23 cellular contexts compared by ENCODE assay signal in the genomic region with DNA sequence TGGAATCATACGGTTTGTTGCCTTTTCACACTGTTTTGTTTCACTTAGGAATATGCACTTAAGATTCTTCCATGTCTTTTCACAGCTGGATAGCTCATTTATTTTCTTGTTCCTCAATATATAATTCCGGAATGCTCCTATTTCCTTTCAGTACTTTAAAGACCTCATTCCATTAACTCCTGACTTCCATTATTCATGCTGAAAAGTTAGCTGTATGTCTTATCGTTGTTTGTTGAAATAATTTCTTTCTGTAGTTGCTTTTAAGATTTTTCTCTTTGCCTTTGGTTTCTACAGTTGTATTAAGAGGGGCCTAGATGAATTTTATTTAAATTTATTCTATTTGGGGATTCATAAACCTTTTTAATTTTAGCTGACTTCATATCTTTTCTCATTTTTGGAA.
DNase-seq lines count a peak whose midpoint lies in the region; ATAC-seq, FAIRE-seq and TF ChIP-seq lines count a peak whose summit lies in the region.
"Had no signal": no experiment of that assay in that cellular context is flagged by ENCODE, and none has a peak within 500 bp of the region (broad histone marks: within the 10 kb centered on the region; RNA-seq: fewer than 3 reads in every experiment).

No MANE protein-coding gene starts in this region.

- no peak overlapping the region for H2AFZ ChIP-seq in GM12878 (ENCODE audit: control insufficient read depth, low read depth, low read length)

- peaks cover 29% of the 10 kb centered on the region for H3K27me3 Mint-ChIP-seq in stimulated activated naive CD8-positive, alpha-beta T cell treated with anti-CD3 and anti-CD28 coated beads, Interleukin-15, amount 100 ng/mL, for 72 hours

- WGBS in GM12878 (ENCODE audit: insufficient coverage, insufficient replicate concordance, low lambda C conversion rate, missing lambda C conversion rate) = 19% methylated on average over 3 of the region's 3 CpGs

- in situ Hi-C loops in ACHN (cut with HindIII; ENCODE audit: low pct_ligation_motif_present, low pct_unique_long_range_greater_than_20kb, low sequenced_read_pairs) = no loop called here
- in situ Hi-C loops in GM12878 (cut with MboI) = no loop called here

- RAD21 ChIA-PET in GM12878 (lab: Charles Lee; ENCODE audit: unreplicated experiment) = interaction anchor here (1.2 kb wide), 1 partner anchor 584 kb away, joined by 3 read pairs; no protein-coding TSS in a partner anchor

- H3K4me3 ChIP-seq in GM12878 = no peak overlapping the region
- H3K4me3 ChIP-seq in effector memory CD4-positive, alpha-beta T cell (ENCODE audit: insufficient read depth, low read depth, low read length, poor library complexity, severe bottlenecking) = no peak overlapping the region
- H3K4me3 ChIP-seq: BLaER1 had no signal

- H3K4me3 Mint-ChIP-seq in stimulated activated naive CD8-positive, alpha-beta T cell treated with anti-CD3 and anti-CD28 coated beads, Interleukin-15, amount 100 ng/mL, for 72 hours = no peak overlapping the region
- H3K4me3 Mint-ChIP-seq: CD4-positive, alpha-beta T cell; H9 had no signal

- no peak for TF ChIP-seq RAD21 in GM12878 (IDR thresholded peaks at IDR 0.05; ENCODE audit: insufficient read depth, low read depth, low read length)

- TF ChIP-seq CTCF in GM12878 (IDR thresholded peaks at IDR 0.05 in 2 of 3, conservative IDR thresholded peaks at IDR 0.05 in 1 of 3; ENCODE audit: control insufficient read depth in 2 of 3, extremely low read depth in 1 of 3, insufficient read depth in 1 of 3, low read depth in 3 of 3, low read length in 3 of 3) = no peak

- peaks cover 15 to 32% of the 10 kb centered on the region in 2 donors for H3K9me3 Mint-ChIP-seq in stimulated activated naive CD8-positive, alpha-beta T cell treated with anti-CD3 and anti-CD28 coated beads, Interleukin-15, amount 100 ng/mL, for 72 hours

- no peak for ATAC-seq in GM12878
- no peak for ATAC-seq in stimulated activated naive CD8-positive, alpha-beta T cell treated with anti-CD3 and anti-CD28 coated beads, Interleukin-15, amount 100 ng/mL, for 72 hours

- TF ChIP-seq POLR2A in GM12878 (IDR thresholded peaks at IDR 0.05; ENCODE audit: low read depth, low read length) = no peak

- DNase-seq in DMS 273 (lab: John Stamatoyannopoulos, UW; ENCODE audit: unreplicated experiment) (peak; percentile 1), DMS 273 treated with DMSO at 0.1 percent for 48 hours (lab: John Stamatoyannopoulos, UW) (no peak), ACHN (peak; percentile 2), OCI-M1 (lab: John Stamatoyannopoulos, UW) (peak; percentile 5), GM12878 (ENCODE audit: low read depth, low spot score) (no peak), DMS114 treated with DMSO at 0.1 percent for 48 hours (lab: John Stamatoyannopoulos, UW; ENCODE audit: unreplicated experiment) (no peak)
- DNase-seq in effector memory CD4-positive, alpha-beta T cell = no peak
- no peak for DNase-seq in stimulated activated naive CD8-positive, alpha-beta T cell treated with anti-CD3 and anti-CD28 coated beads, Interleukin-15, amount 100 ng/mL, for 72 hours
- DNase-seq: CD4-positive, alpha-beta T cell; DND-41; H9; NCI-H1048; NCI-H1436; NCI-H187; NCI-H2081 treated with DMSO at 0.1 percent for 48 hours; NCI-H526 treated with DMSO at 0.1 percent for 48 hours; SHP77; T-helper 1 cell had no signal

- no TSS peak for BruUV-seq in GM12878 (replicated peaks; lab: Mats Ljungman, UMichigan)

- no peak overlapping the region for H3K9ac ChIP-seq in GM12878 (ENCODE audit: control insufficient read depth, insufficient read depth, low read length)
- H3K9ac ChIP-seq: BLaER1 had no signal

- FAIRE-seq in GM12878 (lab: Jason Lieb, UNC) = no peak
- FAIRE-seq: D721Med had no signal

- intact Hi-C loops in GM12878 (cut with micrococcal nuclease; ENCODE audit: unreplicated experiment) = no loop called here

- POLR2A ChIA-PET in GM12878 (lab: Charles Lee) = no interaction called here

- no peaks in the 10 kb centered on the region for H3K4me1 ChIP-seq in GM12878 (ENCODE audit: control insufficient read depth, insufficient read depth, low read length)
- H3K4me1 ChIP-seq in effector memory CD4-positive, alpha-beta T cell (ENCODE audit: control insufficient read depth, insufficient read depth, low read length, poor library complexity, severe bottlenecking) = no peaks in the 10 kb centered on the region
- H3K4me1 ChIP-seq: BLaER1 had no signal

- H4K20me1 ChIP-seq in GM12878 (ENCODE audit: control insufficient read depth, insufficient read depth) = no peaks in the 10 kb centered on the region
- H4K20me1 ChIP-seq: BLaER1 had no signal

- SMC1A ChIA-PET in GM12878 (lab: Charles Lee; ENCODE audit: uncharacterized antibody, unreplicated experiment) = no interaction called here

- no peak overlapping the region for H3K27ac Mint-ChIP-seq in stimulated activated naive CD8-positive, alpha-beta T cell treated with anti-CD3 and anti-CD28 coated beads, Interleukin-15, amount 100 ng/mL, for 72 hours
- H3K27ac Mint-ChIP-seq: CD4-positive, alpha-beta T cell; H9; IgD-negative memory B cell had no signal

- no peaks in the 10 kb centered on the region for H3K4me1 Mint-ChIP-seq in stimulated activated naive CD8-positive, alpha-beta T cell treated with anti-CD3 and anti-CD28 coated beads, Interleukin-15, amount 100 ng/mL, for 72 hours
- H3K4me1 Mint-ChIP-seq: H9, IgD-negative memory B cell had no signal

- no peak overlapping the region for H3K4me2 ChIP-seq in GM12878 (ENCODE audit: control insufficient read depth, insufficient read depth)
- H3K4me2 ChIP-seq: BLaER1 had no signal

- H3K36me3 ChIP-seq in GM12878 (ENCODE audit: control insufficient read depth in 2 of 2, insufficient read depth in 2 of 2, low read length in 1 of 2) = no peaks in the 10 kb centered on the region
- no peaks in the 10 kb centered on the region for H3K36me3 ChIP-seq in effector memory CD4-positive, alpha-beta T cell (ENCODE audit: control insufficient read depth, insufficient read depth, low read length)
- H3K36me3 ChIP-seq: BLaER1 had no signal

- no peaks in the 10 kb centered on the region for H3K27me3 ChIP-seq in GM12878 (replicated peaks in 1 of 2; ENCODE audit: control insufficient read depth in 2 of 2, insufficient read depth in 2 of 2, low read length in 1 of 2)
- H3K27me3 ChIP-seq in effector memory CD4-positive, alpha-beta T cell (replicated peaks; ENCODE audit: control insufficient read depth, insufficient read depth, low read length, poor library complexity, severe bottlenecking) = no peaks in the 10 kb centered on the region
- H3K27me3 ChIP-seq: BLaER1 had no signal

- H3K27ac ChIP-seq in GM12878 (ENCODE audit: control insufficient read depth, insufficient read depth) = no peak overlapping the region
- H3K27ac ChIP-seq in effector memory CD4-positive, alpha-beta T cell (ENCODE audit: insufficient read depth, low read length, poor library complexity, severe bottlenecking) = no peak overlapping the region
- H3K27ac ChIP-seq: 22Rv1, BLaER1, RWPE1 had no signal

- TF ChIP-seq EP300 in GM12878 (IDR thresholded peaks at IDR 0.05; ENCODE audit: borderline replicate concordance in 1 of 2, control insufficient read depth in 1 of 2, low read depth in 2 of 2, low read length in 2 of 2) = no peak

- H3K9me3 ChIP-seq in GM12878 (replicated peaks; ENCODE audit: control insufficient read depth, insufficient read depth, low read length) = peaks cover 6% of the 10 kb centered on the region; the same call in 2 of the 3 replicates
- peaks cover 6% of the 10 kb centered on the region for H3K9me3 ChIP-seq in effector memory CD4-positive, alpha-beta T cell (ENCODE audit: control insufficient read depth, low read length)

- CTCF ChIA-PET in GM12878 (lab: Yijun Ruan, JAX) = no interaction called here

- H3K79me2 ChIP-seq in GM12878 (ENCODE audit: control insufficient read depth, insufficient read depth, low read length) = no peaks in the 10 kb centered on the region

TF ChIP-seq in GM12878, 131 proteins besides CTCF, POLR2A, EP300 and RAD21:
- TF ChIP-seq USF1 (IDR thresholded peaks at IDR 0.05; ENCODE audit: borderline replicate concordance, extremely low read length, insufficient read depth, low read depth, low read length) = no peak
- TF ChIP-seq SIX5 (IDR thresholded peaks at IDR 0.05; ENCODE audit: low read depth, low read length, severe bottlenecking) = no peak
- no peak for TF ChIP-seq ZNF274 (IDR thresholded peaks at IDR 0.05; ENCODE audit: insufficient read depth, insufficient read length)
- peak; percentile 86 for TF ChIP-seq CBX5 (IDR thresholded peaks at IDR 0.05; ENCODE audit: low read depth)
- no peak for TF ChIP-seq NR2F1 (conservative IDR thresholded peaks at IDR 0.05)

Comparison
In these comparisons a context has a peak if more than half of its experiments do, and no peak if none do; other contexts are left out.
1. DNase-seq: peak in DMS 273 (single experiment), ACHN (single experiment) and OCI-M1 (single experiment); none in DMS 273 treated with DMSO at 0.1 percent for 48 hours (single experiment), GM12878 (single experiment), effector memory CD4-positive, alpha-beta T cell (0 of 3), stimulated activated naive CD8-positive, alpha-beta T cell treated with anti-CD3 and anti-CD28 coated beads, Interleukin-15, amount 100 ng/mL, for 72 hours (0 of 2) and DMS114 treated with DMSO at 0.1 percent for 48 hours (single experiment).